1 cellular context compared by ENCODE assay signal in the genomic region with DNA sequence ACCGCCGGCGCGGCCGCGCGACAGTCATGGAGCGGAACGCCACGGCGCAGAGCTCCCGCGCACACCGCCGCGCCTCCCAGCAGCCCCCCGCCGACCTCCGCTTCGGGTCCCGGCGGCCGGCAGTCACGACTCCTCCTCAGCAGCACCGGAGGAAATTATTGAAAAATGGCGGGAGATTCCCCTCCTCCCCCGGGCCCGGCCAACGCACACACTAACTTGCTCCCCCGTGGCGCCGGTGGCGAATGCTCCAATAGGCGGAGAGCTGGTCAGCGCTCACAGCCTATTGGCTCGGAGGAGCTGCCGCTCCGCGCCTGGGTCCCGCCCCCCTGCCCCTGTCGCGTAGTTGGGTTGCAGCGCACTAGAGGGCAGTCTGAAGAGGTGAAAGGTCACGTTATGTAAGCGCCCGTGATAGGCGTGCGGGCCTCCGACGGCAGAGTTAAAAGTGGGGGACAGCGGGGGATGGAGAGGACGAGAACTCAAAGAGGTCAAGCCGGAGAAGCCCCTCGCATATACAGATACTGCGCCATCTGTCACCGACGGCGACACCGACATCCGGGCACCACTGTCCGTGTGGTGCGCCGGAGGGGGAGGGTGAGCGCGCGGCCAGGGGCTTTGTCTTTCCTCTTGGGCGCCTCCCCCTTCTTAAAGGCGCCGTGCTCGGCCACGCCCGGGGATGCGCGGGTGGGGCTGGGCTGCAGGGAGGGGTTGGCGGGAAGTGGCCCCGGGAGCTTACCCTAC.
TF ChIP-seq lines count a peak whose summit lies in the region.

A gene with protein sequence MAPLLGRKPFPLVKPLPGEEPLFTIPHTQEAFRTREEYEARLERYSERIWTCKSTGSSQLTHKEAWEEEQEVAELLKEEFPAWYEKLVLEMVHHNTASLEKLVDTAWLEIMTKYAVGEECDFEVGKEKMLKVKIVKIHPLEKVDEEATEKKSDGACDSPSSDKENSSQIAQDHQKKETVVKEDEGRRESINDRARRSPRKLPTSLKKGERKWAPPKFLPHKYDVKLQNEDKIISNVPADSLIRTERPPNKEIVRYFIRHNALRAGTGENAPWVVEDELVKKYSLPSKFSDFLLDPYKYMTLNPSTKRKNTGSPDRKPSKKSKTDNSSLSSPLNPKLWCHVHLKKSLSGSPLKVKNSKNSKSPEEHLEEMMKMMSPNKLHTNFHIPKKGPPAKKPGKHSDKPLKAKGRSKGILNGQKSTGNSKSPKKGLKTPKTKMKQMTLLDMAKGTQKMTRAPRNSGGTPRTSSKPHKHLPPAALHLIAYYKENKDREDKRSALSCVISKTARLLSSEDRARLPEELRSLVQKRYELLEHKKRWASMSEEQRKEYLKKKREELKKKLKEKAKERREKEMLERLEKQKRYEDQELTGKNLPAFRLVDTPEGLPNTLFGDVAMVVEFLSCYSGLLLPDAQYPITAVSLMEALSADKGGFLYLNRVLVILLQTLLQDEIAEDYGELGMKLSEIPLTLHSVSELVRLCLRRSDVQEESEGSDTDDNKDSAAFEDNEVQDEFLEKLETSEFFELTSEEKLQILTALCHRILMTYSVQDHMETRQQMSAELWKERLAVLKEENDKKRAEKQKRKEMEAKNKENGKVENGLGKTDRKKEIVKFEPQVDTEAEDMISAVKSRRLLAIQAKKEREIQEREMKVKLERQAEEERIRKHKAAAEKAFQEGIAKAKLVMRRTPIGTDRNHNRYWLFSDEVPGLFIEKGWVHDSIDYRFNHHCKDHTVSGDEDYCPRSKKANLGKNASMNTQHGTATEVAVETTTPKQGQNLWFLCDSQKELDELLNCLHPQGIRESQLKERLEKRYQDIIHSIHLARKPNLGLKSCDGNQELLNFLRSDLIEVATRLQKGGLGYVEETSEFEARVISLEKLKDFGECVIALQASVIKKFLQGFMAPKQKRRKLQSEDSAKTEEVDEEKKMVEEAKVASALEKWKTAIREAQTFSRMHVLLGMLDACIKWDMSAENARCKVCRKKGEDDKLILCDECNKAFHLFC (N-terminal part only) (minus strand): TSS at position 213 of the 738 bp plus-strand sequence. CDS start 360 bp downstream, outside the sequence.

TF ChIP-seq in HepG2, 621 proteins besides CTCF, POLR2A, EP300 and RAD21 (continued from another document):
- TF ChIP-seq ZNF772 (CRISPR knock-in tag; IDR thresholded peaks at IDR 0.05) (peak; percentile 70), GTF2F1 (IDR thresholded peaks at IDR 0.05; ENCODE audit: low read length) (no peak), NFIB (CRISPR knock-in tag; IDR thresholded peaks at IDR 0.05; ENCODE audit: borderline replicate concordance) (no peak), SMARCC2 (IDR thresholded peaks at IDR 0.05) (no peak), ZNF878 (CRISPR knock-in tag; IDR thresholded peaks at IDR 0.05) (peak; percentile 69; the same call in 1 of the 2 replicates), MTF1 (CRISPR knock-in tag; IDR thresholded peaks at IDR 0.05) (0 out of 2 replicates have a peak, but pooled peaks have one; percentile 65), ZNF737 (CRISPR knock-in tag; IDR thresholded peaks at IDR 0.05; ENCODE audit: borderline replicate concordance) (no peak), KLF12 (CRISPR knock-in tag; IDR thresholded peaks at IDR 0.05; ENCODE audit: borderline replicate concordance) (peak; percentile 87; the same call in 1 of the 2 replicates), HNF4A (CRISPR knock-in tag; IDR thresholded peaks at IDR 0.05) (peak; percentile 61), MTF2 (CRISPR knock-in tag; IDR thresholded peaks at IDR 0.05; ENCODE audit: borderline replicate concordance) (no peak), JUND (CRISPR knock-in tag; IDR thresholded peaks at IDR 0.05) (no peak), SCMH1 (CRISPR knock-in tag; IDR thresholded peaks at IDR 0.05; ENCODE audit: borderline replicate concordance) (no peak), ZNF558 (CRISPR knock-in tag; IDR thresholded peaks at IDR 0.05; ENCODE audit: borderline replicate concordance) (0 out of 2 replicates have a peak, but pooled peaks have one; percentile 39), GLI4 (CRISPR knock-in tag; IDR thresholded peaks at IDR 0.05; ENCODE audit: borderline replicate concordance) (peak; percentile 83; the same call in 1 of the 2 replicates), FOXA3 (CRISPR knock-in tag; IDR thresholded peaks at IDR 0.05) (no peak; the same call in 1 of the 2 replicates), SP2 (CRISPR knock-in tag; IDR thresholded peaks at IDR 0.05) (peak; percentile 99), HNF4G (IDR thresholded peaks at IDR 0.05; ENCODE audit: borderline replicate concordance, low read depth, low read length) (peak; percentile 57; the same call in 1 of the 2 replicates), HNF4G (CRISPR knock-in tag; IDR thresholded peaks at IDR 0.05; ENCODE audit: borderline replicate concordance, low read depth) (no peak), ZIK1 (CRISPR knock-in tag; IDR thresholded peaks at IDR 0.05; ENCODE audit: borderline replicate concordance, low read depth) (peak; percentile 20; the same call in 1 of the 2 replicates), ASH2L (IDR thresholded peaks at IDR 0.05; ENCODE audit: insufficient read length, low read depth, low read length) (peak; percentile 53), ZNF782 (CRISPR knock-in tag; IDR thresholded peaks at IDR 0.05; ENCODE audit: borderline replicate concordance) (peak; percentile 19; the same call in 1 of the 2 replicates)
- TF ChIP-seq, protein P1, sequence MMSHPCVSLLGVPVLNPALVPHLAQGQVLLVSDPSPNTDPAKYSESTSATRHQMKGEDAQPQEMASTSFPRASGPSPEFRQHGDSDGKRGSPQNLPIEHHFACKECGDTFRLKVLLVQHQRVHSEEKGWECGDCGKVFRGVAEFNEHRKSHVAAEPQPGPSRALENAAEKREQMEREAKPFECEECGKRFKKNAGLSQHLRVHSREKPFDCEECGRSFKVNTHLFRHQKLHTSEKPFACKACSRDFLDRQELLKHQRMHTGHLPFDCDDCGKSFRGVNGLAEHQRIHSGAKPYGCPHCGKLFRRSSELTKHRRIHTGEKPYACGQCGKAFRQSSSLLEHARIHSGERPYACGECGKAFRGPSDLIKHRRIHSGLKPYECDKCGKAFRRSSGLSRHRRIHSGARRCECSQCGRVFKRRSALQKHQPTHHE (CRISPR knock-in tag; IDR thresholded peaks at IDR 0.05; ENCODE audit: borderline replicate concordance) = no peak
- TF ChIP-seq, protein P2, sequence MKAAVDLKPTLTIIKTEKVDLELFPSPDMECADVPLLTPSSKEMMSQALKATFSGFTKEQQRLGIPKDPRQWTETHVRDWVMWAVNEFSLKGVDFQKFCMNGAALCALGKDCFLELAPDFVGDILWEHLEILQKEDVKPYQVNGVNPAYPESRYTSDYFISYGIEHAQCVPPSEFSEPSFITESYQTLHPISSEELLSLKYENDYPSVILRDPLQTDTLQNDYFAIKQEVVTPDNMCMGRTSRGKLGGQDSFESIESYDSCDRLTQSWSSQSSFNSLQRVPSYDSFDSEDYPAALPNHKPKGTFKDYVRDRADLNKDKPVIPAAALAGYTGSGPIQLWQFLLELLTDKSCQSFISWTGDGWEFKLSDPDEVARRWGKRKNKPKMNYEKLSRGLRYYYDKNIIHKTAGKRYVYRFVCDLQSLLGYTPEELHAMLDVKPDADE (CRISPR knock-in tag; IDR thresholded peaks at IDR 0.05) = 0 out of 2 replicates have a peak, but pooled peaks have one; percentile 56
- TF ChIP-seq, protein P3, sequence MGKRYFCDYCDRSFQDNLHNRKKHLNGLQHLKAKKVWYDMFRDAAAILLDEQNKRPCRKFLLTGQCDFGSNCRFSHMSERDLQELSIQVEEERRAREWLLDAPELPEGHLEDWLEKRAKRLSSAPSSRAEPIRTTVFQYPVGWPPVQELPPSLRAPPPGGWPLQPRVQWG (CRISPR knock-in tag; IDR thresholded peaks at IDR 0.05; ENCODE audit: borderline replicate concordance, low read depth) = no peak
- TF ChIP-seq, protein P4, sequence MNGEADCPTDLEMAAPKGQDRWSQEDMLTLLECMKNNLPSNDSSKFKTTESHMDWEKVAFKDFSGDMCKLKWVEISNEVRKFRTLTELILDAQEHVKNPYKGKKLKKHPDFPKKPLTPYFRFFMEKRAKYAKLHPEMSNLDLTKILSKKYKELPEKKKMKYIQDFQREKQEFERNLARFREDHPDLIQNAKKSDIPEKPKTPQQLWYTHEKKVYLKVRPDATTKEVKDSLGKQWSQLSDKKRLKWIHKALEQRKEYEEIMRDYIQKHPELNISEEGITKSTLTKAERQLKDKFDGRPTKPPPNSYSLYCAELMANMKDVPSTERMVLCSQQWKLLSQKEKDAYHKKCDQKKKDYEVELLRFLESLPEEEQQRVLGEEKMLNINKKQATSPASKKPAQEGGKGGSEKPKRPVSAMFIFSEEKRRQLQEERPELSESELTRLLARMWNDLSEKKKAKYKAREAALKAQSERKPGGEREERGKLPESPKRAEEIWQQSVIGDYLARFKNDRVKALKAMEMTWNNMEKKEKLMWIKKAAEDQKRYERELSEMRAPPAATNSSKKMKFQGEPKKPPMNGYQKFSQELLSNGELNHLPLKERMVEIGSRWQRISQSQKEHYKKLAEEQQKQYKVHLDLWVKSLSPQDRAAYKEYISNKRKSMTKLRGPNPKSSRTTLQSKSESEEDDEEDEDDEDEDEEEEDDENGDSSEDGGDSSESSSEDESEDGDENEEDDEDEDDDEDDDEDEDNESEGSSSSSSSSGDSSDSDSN (CRISPR knock-in tag; IDR thresholded peaks at IDR 0.05) = peak; percentile 45
- TF ChIP-seq, protein P5, sequence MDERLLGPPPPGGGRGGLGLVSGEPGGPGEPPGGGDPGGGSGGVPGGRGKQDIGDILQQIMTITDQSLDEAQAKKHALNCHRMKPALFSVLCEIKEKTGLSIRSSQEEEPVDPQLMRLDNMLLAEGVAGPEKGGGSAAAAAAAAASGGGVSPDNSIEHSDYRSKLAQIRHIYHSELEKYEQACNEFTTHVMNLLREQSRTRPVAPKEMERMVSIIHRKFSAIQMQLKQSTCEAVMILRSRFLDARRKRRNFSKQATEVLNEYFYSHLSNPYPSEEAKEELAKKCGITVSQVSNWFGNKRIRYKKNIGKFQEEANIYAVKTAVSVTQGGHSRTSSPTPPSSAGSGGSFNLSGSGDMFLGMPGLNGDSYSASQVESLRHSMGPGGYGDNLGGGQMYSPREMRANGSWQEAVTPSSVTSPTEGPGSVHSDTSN (CRISPR knock-in tag; IDR thresholded peaks at IDR 0.05) = peak; percentile 92
- TF ChIP-seq, protein P6, sequence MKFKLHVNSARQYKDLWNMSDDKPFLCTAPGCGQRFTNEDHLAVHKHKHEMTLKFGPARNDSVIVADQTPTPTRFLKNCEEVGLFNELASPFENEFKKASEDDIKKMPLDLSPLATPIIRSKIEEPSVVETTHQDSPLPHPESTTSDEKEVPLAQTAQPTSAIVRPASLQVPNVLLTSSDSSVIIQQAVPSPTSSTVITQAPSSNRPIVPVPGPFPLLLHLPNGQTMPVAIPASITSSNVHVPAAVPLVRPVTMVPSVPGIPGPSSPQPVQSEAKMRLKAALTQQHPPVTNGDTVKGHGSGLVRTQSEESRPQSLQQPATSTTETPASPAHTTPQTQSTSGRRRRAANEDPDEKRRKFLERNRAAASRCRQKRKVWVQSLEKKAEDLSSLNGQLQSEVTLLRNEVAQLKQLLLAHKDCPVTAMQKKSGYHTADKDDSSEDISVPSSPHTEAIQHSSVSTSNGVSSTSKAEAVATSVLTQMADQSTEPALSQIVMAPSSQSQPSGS (CRISPR knock-in tag; IDR thresholded peaks at IDR 0.05) = peak; percentile 62; the same call in 1 of the 2 replicates
- TF ChIP-seq, protein P7, sequence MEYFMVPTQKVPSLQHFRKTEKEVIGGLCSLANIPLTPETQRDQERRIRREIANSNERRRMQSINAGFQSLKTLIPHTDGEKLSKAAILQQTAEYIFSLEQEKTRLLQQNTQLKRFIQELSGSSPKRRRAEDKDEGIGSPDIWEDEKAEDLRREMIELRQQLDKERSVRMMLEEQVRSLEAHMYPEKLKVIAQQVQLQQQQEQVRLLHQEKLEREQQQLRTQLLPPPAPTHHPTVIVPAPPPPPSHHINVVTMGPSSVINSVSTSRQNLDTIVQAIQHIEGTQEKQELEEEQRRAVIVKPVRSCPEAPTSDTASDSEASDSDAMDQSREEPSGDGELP (IDR thresholded peaks at IDR 0.05; ENCODE audit: borderline replicate concordance, low read depth) = peak; percentile 29; the same call in 1 of the 2 replicates
- TF ChIP-seq, protein P8, sequence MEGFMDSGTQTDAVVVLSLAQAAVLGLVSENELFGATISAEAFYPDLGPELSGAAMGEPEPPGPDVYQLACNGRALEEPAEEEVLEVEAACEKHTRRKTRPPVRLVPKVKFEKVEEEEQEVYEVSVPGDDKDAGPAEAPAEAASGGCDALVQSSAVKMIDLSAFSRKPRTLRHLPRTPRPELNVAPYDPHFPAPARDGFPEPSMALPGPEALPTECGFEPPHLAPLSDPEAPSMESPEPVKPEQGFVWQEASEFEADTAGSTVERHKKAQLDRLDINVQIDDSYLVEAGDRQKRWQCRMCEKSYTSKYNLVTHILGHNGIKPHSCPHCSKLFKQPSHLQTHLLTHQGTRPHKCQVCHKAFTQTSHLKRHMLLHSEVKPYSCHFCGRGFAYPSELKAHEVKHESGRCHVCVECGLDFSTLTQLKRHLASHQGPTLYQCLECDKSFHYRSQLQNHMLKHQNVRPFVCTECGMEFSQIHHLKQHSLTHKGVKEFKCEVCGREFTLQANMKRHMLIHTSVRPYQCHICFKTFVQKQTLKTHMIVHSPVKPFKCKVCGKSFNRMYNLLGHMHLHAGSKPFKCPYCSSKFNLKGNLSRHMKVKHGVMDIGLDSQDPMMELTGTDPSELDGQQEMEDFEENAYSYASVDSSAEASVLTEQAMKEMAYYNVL (CRISPR knock-in tag; IDR thresholded peaks at IDR 0.05; ENCODE audit: borderline replicate concordance) = no peak; the same call in 1 of the 2 replicates
- TF ChIP-seq, protein P9, sequence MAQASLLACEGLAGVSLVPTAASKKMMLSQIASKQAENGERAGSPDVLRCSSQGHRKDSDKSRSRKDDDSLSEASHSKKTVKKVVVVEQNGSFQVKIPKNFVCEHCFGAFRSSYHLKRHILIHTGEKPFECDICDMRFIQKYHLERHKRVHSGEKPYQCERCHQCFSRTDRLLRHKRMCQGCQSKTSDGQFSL (CRISPR knock-in tag; IDR thresholded peaks at IDR 0.05) = no peak; the same call in 1 of the 2 replicates
